ENCODE assay signal across 1 cellular context in the genomic region with DNA sequence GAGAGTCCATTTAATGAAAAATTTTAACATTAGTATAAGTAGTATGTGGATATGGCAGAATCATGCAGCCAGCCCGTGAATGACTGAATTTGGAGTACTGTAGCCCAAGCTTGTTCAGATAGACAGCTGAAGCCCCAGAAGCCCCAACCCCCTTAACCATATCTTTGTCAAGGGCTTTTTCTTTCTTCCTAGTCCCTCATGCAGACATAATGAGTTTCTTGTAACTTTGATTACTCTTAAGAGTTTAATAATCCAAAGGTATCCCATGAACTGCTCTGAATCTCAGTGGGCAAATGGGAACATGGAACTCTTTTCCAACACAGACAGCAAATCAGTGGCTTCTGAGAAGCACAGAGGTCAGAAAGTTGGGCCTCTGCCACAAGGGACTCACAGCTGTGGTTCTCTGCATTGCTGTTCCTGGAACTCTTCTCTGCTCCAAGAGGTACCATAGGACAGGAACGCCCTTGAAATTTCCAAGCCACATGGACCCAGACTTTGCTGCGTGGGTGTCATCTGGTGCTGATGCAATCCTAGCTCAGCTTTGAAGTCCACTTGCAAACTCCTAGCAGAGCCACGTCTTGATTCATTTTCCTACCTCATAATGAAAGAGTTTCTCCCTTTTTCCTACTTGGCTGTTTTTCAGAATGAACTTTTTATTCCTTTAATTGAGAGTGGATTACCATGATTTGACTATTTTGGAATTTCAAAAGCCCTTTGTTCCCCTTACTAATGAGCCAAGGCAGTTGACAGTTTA.
TF ChIP-seq lines count a peak whose summit lies in the region.

No MANE protein-coding gene starts in this region.

TF ChIP-seq in HCT116, 20 proteins besides CTCF, POLR2A, EP300 and RAD21 (continued from another document):
- TF ChIP-seq, protein P1, sequence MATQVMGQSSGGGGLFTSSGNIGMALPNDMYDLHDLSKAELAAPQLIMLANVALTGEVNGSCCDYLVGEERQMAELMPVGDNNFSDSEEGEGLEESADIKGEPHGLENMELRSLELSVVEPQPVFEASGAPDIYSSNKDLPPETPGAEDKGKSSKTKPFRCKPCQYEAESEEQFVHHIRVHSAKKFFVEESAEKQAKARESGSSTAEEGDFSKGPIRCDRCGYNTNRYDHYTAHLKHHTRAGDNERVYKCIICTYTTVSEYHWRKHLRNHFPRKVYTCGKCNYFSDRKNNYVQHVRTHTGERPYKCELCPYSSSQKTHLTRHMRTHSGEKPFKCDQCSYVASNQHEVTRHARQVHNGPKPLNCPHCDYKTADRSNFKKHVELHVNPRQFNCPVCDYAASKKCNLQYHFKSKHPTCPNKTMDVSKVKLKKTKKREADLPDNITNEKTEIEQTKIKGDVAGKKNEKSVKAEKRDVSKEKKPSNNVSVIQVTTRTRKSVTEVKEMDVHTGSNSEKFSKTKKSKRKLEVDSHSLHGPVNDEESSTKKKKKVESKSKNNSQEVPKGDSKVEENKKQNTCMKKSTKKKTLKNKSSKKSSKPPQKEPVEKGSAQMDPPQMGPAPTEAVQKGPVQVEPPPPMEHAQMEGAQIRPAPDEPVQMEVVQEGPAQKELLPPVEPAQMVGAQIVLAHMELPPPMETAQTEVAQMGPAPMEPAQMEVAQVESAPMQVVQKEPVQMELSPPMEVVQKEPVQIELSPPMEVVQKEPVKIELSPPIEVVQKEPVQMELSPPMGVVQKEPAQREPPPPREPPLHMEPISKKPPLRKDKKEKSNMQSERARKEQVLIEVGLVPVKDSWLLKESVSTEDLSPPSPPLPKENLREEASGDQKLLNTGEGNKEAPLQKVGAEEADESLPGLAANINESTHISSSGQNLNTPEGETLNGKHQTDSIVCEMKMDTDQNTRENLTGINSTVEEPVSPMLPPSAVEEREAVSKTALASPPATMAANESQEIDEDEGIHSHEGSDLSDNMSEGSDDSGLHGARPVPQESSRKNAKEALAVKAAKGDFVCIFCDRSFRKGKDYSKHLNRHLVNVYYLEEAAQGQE (IDR thresholded peaks at IDR 0.05; ENCODE audit: low read depth), result no peak
- TF ChIP-seq EGR1 (IDR thresholded peaks at IDR 0.05; ENCODE audit: low read depth) (peak; percentile 62), JUND (IDR thresholded peaks at IDR 0.05) (no peak), CEBPB (IDR thresholded peaks at IDR 0.05; ENCODE audit: low read depth) (peak; percentile 46; the same call in 1 of the 2 replicates)
- TF ChIP-seq, protein P2, sequence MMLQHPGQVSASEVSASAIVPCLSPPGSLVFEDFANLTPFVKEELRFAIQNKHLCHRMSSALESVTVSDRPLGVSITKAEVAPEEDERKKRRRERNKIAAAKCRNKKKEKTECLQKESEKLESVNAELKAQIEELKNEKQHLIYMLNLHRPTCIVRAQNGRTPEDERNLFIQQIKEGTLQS (IDR thresholded peaks at IDR 0.05), result 0 out of 2 replicates have a peak, but pooled peaks have one; percentile 16
- TF ChIP-seq, protein P3, sequence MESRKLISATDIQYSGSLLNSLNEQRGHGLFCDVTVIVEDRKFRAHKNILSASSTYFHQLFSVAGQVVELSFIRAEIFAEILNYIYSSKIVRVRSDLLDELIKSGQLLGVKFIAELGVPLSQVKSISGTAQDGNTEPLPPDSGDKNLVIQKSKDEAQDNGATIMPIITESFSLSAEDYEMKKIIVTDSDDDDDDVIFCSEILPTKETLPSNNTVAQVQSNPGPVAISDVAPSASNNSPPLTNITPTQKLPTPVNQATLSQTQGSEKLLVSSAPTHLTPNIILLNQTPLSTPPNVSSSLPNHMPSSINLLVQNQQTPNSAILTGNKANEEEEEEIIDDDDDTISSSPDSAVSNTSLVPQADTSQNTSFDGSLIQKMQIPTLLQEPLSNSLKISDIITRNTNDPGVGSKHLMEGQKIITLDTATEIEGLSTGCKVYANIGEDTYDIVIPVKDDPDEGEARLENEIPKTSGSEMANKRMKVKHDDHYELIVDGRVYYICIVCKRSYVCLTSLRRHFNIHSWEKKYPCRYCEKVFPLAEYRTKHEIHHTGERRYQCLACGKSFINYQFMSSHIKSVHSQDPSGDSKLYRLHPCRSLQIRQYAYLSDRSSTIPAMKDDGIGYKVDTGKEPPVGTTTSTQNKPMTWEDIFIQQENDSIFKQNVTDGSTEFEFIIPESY (IDR thresholded peaks at IDR 0.05; ENCODE audit: extremely low read depth, insufficient replicate concordance, low read length), result no peak
TF ChIP-seq in HCT116: peak in this region for 4.
